In the genomic region with DNA sequence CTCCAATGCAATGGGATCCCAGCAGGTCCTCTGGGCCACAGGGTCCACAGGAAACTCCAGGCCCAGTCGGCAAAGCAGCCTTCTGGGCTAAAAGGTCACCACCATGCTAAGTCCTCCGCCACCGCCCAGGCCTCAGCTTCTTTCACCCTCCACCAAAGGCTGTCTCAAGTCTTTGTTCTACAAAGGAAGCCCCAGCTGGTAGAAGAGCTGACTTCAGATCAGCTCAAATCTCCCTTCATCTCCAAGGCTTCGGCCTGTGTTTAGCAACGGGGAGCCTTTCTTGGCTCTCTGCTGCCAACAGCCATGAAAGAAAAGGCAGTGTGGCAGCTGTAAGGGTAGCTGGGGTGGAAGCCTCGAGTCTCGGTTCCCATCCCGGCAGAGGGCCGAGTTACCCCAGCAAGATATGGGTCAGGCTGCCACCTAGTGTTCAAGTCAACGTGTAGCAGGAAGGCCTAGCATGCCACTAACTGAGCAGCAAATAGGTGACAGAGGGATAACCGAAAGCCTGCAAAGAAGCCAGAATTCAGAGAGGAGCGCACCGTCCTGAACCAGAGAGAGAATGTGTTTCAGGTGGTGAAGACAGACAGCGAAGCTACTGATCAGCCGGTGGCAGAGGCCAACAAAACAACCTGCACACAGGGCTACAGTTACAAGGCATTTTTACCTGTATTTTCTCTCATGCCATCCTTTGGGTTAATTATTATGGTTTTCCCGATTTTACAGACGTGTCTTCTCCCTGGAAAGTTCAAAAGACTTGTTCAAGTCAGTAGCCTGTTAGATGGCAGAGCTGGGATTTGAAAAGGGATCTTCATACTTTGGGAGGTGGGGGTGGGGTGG, we compare ENCODE assay signal across 9 cellular contexts. TPM values are rescaled to one million over a fixed set of nuclear protein-coding genes. Genes with fewer than 3 reads are reported as not detected.
DNase-seq lines count a peak whose midpoint lies in the region; ATAC-seq, FAIRE-seq and TF ChIP-seq lines count a peak whose summit lies in the region.
"Had no signal": no experiment of that assay in that cellular context is flagged by ENCODE, and none has a peak within 500 bp of the region (broad histone marks: within the 10 kb centered on the region; RNA-seq: fewer than 3 reads in every experiment).

No MANE protein-coding gene starts in this region.

- no peaks in the 10 kb centered on the region for H3K9me3 Mint-ChIP-seq in activated naive CD4-positive, alpha-beta T cell treated with anti-CD3 and anti-CD28 coated beads, Interleukin-2, amount 50 U/mL, for 72 hours

- H3K27me3 ChIP-seq in gastrocnemius medialis: peaks cover 0 to 2% (median 0%) of the 10 kb centered on the region in 3 donors

- peak overlapping the region in 1 of 2 donors; percentile 8 for H3K27ac Mint-ChIP-seq in activated naive CD4-positive, alpha-beta T cell treated with anti-CD3 and anti-CD28 coated beads, Interleukin-2, amount 50 U/mL, for 72 hours

- peak; percentile 26 to 71 (median 54) for TF ChIP-seq CTCF in gastrocnemius medialis (IDR thresholded peaks at IDR 0.05 in 4 of 5, conservative IDR thresholded peaks at IDR 0.05 in 1 of 5)

- H3K36me3 Mint-ChIP-seq in activated naive CD4-positive, alpha-beta T cell treated with anti-CD3 and anti-CD28 coated beads, Interleukin-2, amount 50 U/mL, for 72 hours: no peaks in the 10 kb centered on the region

- H3K36me3 ChIP-seq in gastrocnemius medialis: no peaks in the 10 kb centered on the region

- DNase-seq in GF-D8 (lab: John Stamatoyannopoulos, UW): peak; percentile 3
- peak; percentile 71 for DNase-seq in H54 (ENCODE audit: insufficient read length, low spot score)
- DNase-seq in LoVo (ENCODE audit: low spot score): peak; percentile 76
- DNase-seq in SKM-1 (lab: John Stamatoyannopoulos, UW; ENCODE audit: unreplicated experiment): peak; percentile 85
- DNase-seq in activated naive CD4-positive, alpha-beta T cell treated with anti-CD3 and anti-CD28 coated beads, Interleukin-2, amount 50 U/mL, for 72 hours (ENCODE audit: low spot score in 2 of 2): peak; percentile 65 to 66
- DNase-seq in left cardiac atrium: peak; percentile 79
- DNase-seq in gastrocnemius medialis: peak; percentile 16 to 29
- no peak for DNase-seq in mesenteric fat pad (ENCODE audit: low spot score)

- no peaks in the 10 kb centered on the region for H3K4me1 ChIP-seq in gastrocnemius medialis

- intact Hi-C loops in left cardiac atrium (cut with DNase I) (loop anchor here in 1 of 2 donors (2.0 to 5.0 kb wide), 2 partner anchors 252 to 389 kb away; no protein-coding TSS in a partner anchor), gastrocnemius medialis (cut with DNase I; ENCODE audit: low total_unique reads) (loop anchor here (1.0 to 2.0 kb wide), 2 partner anchors 252 to 389 kb away; no protein-coding TSS in a partner anchor)

- FAIRE-seq in H54 (lab: Jason Lieb, UNC): no peak
- FAIRE-seq: islet of Langerhans had no signal

- TF ChIP-seq POLR2A in H54 (IDR thresholded peaks at IDR 0.05; ENCODE audit: low read depth, low read length) (no peak), gastrocnemius medialis (IDR thresholded peaks at IDR 0.05) (no peak)

- no peaks in the 10 kb centered on the region for H3K9me3 ChIP-seq in gastrocnemius medialis

- no peak overlapping the region for H3K4me3 ChIP-seq in gastrocnemius medialis

- ATAC-seq in activated naive CD4-positive, alpha-beta T cell treated with anti-CD3 and anti-CD28 coated beads, Interleukin-2, amount 50 U/mL, for 72 hours: peak; percentile 94 to 95
- ATAC-seq in left cardiac atrium (peak; percentile 84 to 85), gastrocnemius medialis (peak; percentile 56 to 60)

- no peak overlapping the region for H3K27ac ChIP-seq in gastrocnemius medialis

- in situ Hi-C loops in gastrocnemius medialis (cut with MboI; ENCODE audit: low sequenced_read_pairs in 4 of 4): loop anchor here in 2 of 4 donors (10.0 kb wide), 2 partner anchors 256 to 386 kb away; no protein-coding TSS in a partner anchor

RNA-seq across cellular contexts. Expression of a gene that starts 26.8 kb away (rescaled TPM):
- total RNA-seq in activated naive CD4-positive, alpha-beta T cell treated with anti-CD3 and anti-CD28 coated beads, Interleukin-2, amount 50 U/mL, for 72 hours: not detected
- total RNA-seq in left cardiac atrium (not detected), gastrocnemius medialis (not detected), mesenteric fat pad (not detected)
